Comparison of ENCODE assay signal across 36 cellular contexts in genomic region chr21:39193380-39193779, GRCh38.
"Had no signal": no experiment of that assay in that cellular context is flagged by ENCODE, and none has a peak within 500 bp of the region (broad histone marks: within the 10 kb centered on the region; RNA-seq: fewer than 3 reads in every experiment).

No MANE protein-coding gene starts in this region.

- H3K27ac Mint-ChIP-seq: activated B cell treated with CpG ODN at 0.5 μM for 24 hours; activated CD4-positive, alpha-beta memory T cell treated with anti-CD3 and anti-CD28 coated beads for 36 hours; activated CD4-positive, alpha-beta T cell treated with anti-CD3 and anti-CD28 coated beads, Interleukin-2, amount 10 ng/mL, durations not matched to agents 24 days and 14 days; activated CD8-positive, alpha-beta T cell treated with anti-CD3 and anti-CD28 coated beads for 36 hours; activated naive CD4-positive, alpha-beta T cell treated with anti-CD3 and anti-CD28 coated beads, Interleukin-2, amount 10 ng/mL, durations not matched to agents 7 days and 5 days; activated naive CD4-positive, alpha-beta T cell treated with anti-CD3 and anti-CD28 coated beads, Interleukin-2, amount 50 U/mL, for 24 hours; activated naive CD8-positive, alpha-beta T cell; activated naive CD8-positive, alpha-beta T cell treated with anti-CD3 and anti-CD28 coated beads, Interleukin-2, amount 10 ng/mL, durations not matched to agents 7 days and 5 days; activated naive CD8-positive, alpha-beta T cell treated with anti-CD3 and anti-CD28 coated beads, Interleukin-2, amount 50 U/mL, for 24 hours; activated T-cell treated with anti-CD3 and anti-CD28 coated beads, Interleukin-2, amount 50 U/mL, for 72 hours; activated T-helper 2 cell treated with anti-CD3 and anti-CD28 coated beads, Interferon-gamma antibody, Interleukin-2, Interleukin-4, amounts not matched to agents 10 μg/mL and 5 μg/mL and 100 μg/mL, durations not matched to agents 14 hours and 24 hours and 36 hours; brain; T-helper 1 cell treated with Interleukin-12 subunit alpha and Interleukin-12 subunit beta and Interleukin-4 antibody, amounts not matched to agents 30 μg/mL and 1 μg/mL, for 36 hours; T-helper 2 cell treated with Interferon-gamma antibody and Interleukin-4, amounts not matched to agents 5 μg/mL and 100 μg/mL, for 36 hours had no signal

- H3K27me3 ChIP-seq: ascending aorta, cardiac muscle cell had no signal

- H3K27ac ChIP-seq: ascending aorta, cardiac muscle cell, VCaP had no signal

- H3K27me3 Mint-ChIP-seq: activated B cell treated with CpG ODN at 0.5 μM for 24 hours; activated CD4-positive, alpha-beta memory T cell treated with anti-CD3 and anti-CD28 coated beads for 36 hours; activated CD4-positive, alpha-beta T cell treated with anti-CD3 and anti-CD28 coated beads, Interleukin-2, amount 10 ng/mL, durations not matched to agents 24 days and 14 days; activated CD8-positive, alpha-beta T cell treated with anti-CD3 and anti-CD28 coated beads for 36 hours; activated naive CD4-positive, alpha-beta T cell treated with anti-CD3 and anti-CD28 coated beads, Interleukin-2, amount 10 ng/mL, durations not matched to agents 7 days and 5 days; activated naive CD4-positive, alpha-beta T cell treated with anti-CD3 and anti-CD28 coated beads, Interleukin-2, amount 50 U/mL, for 24 hours; activated naive CD8-positive, alpha-beta T cell; activated naive CD8-positive, alpha-beta T cell treated with anti-CD3 and anti-CD28 coated beads, Interleukin-2, amount 10 ng/mL, durations not matched to agents 7 days and 5 days; activated naive CD8-positive, alpha-beta T cell treated with anti-CD3 and anti-CD28 coated beads, Interleukin-2, amount 50 U/mL, for 24 hours; brain; central memory CD8-positive, alpha-beta T cell had no signal

- H3K9me3 Mint-ChIP-seq: activated B cell treated with CpG ODN at 0.5 μM for 24 hours; activated CD4-positive, alpha-beta memory T cell treated with anti-CD3 and anti-CD28 coated beads for 36 hours; activated CD4-positive, alpha-beta T cell treated with anti-CD3 and anti-CD28 coated beads, Interleukin-2, amount 10 ng/mL, durations not matched to agents 24 days and 14 days; activated CD8-positive, alpha-beta T cell treated with anti-CD3 and anti-CD28 coated beads for 36 hours; activated naive CD4-positive, alpha-beta T cell treated with anti-CD3 and anti-CD28 coated beads, Interleukin-2, amount 10 ng/mL, durations not matched to agents 7 days and 5 days; activated naive CD4-positive, alpha-beta T cell treated with anti-CD3 and anti-CD28 coated beads, Interleukin-2, amount 50 U/mL, for 24 hours; activated naive CD8-positive, alpha-beta T cell treated with anti-CD3 and anti-CD28 coated beads, Interleukin-2, amount 10 ng/mL, durations not matched to agents 7 days and 5 days; activated naive CD8-positive, alpha-beta T cell treated with anti-CD3 and anti-CD28 coated beads, Interleukin-2, amount 50 U/mL, for 24 hours; activated T-cell treated with anti-CD3 and anti-CD28 coated beads, Interleukin-2, amount 50 U/mL, for 4 hours; activated T-cell treated with anti-CD3 and anti-CD28 coated beads, Interleukin-2, amount 50 U/mL, for 72 hours; activated T-helper 2 cell treated with anti-CD3 and anti-CD28 coated beads, Interferon-gamma antibody, Interleukin-2, Interleukin-4, amounts not matched to agents 10 μg/mL and 5 μg/mL and 100 μg/mL, durations not matched to agents 14 hours and 24 hours and 36 hours; brain; central memory CD8-positive, alpha-beta T cell; T-helper 1 cell treated with Interleukin-12 subunit alpha and Interleukin-12 subunit beta and Interleukin-4 antibody, amounts not matched to agents 30 μg/mL and 1 μg/mL, for 36 hours; T-helper 2 cell treated with Interferon-gamma antibody and Interleukin-4, amounts not matched to agents 5 μg/mL and 100 μg/mL, for 36 hours had no signal

- H3K4me3 ChIP-seq: ascending aorta, cardiac muscle cell had no signal

- H3K4me3 Mint-ChIP-seq: activated B cell treated with CpG ODN at 0.5 μM for 24 hours; activated CD4-positive, alpha-beta memory T cell treated with anti-CD3 and anti-CD28 coated beads for 36 hours; activated CD4-positive, alpha-beta T cell treated with anti-CD3 and anti-CD28 coated beads, Interleukin-2, amount 10 ng/mL, durations not matched to agents 24 days and 14 days; activated CD8-positive, alpha-beta T cell treated with anti-CD3 and anti-CD28 coated beads for 36 hours; activated naive CD4-positive, alpha-beta T cell treated with anti-CD3 and anti-CD28 coated beads, Interleukin-2, amount 10 ng/mL, durations not matched to agents 7 days and 5 days; activated naive CD4-positive, alpha-beta T cell treated with anti-CD3 and anti-CD28 coated beads, Interleukin-2, amount 50 U/mL, for 24 hours; activated naive CD8-positive, alpha-beta T cell; activated naive CD8-positive, alpha-beta T cell treated with anti-CD3 and anti-CD28 coated beads, Interleukin-2, amount 10 ng/mL, durations not matched to agents 7 days and 5 days; activated naive CD8-positive, alpha-beta T cell treated with anti-CD3 and anti-CD28 coated beads, Interleukin-2, amount 50 U/mL, for 24 hours; activated T-cell treated with anti-CD3 and anti-CD28 coated beads, Interleukin-2, amount 50 U/mL, for 4 hours; activated T-cell treated with anti-CD3 and anti-CD28 coated beads, Interleukin-2, amount 50 U/mL, for 72 hours; brain; central memory CD8-positive, alpha-beta T cell; T-helper 1 cell treated with Interleukin-12 subunit alpha and Interleukin-12 subunit beta and Interleukin-4 antibody, amounts not matched to agents 30 μg/mL and 1 μg/mL, for 36 hours; T-helper 2 cell treated with Interferon-gamma antibody and Interleukin-4, amounts not matched to agents 5 μg/mL and 100 μg/mL, for 36 hours had no signal

- DNase-seq: activated B cell treated with CpG ODN at 0.5 μM for 24 hours; activated CD4-positive, alpha-beta memory T cell treated with anti-CD3 and anti-CD28 coated beads for 36 hours; activated CD4-positive, alpha-beta T cell treated with anti-CD3 and anti-CD28 coated beads for 4 hours; activated CD4-positive, alpha-beta T cell treated with anti-CD3 and anti-CD28 coated beads, Interleukin-2, amount 10 ng/mL, durations not matched to agents 24 days and 14 days; activated CD4-positive, alpha-beta T cell treated with anti-CD3 and anti-CD28 coated beads, Interleukin-2, amount 50 U/mL, for 1 hour; activated CD4-positive, alpha-beta T cell treated with anti-CD3 and anti-CD28 coated beads, Interleukin-2, amount 50 U/mL, for 4 hours; activated CD4-positive, CD25-positive, alpha-beta regulatory T cell treated with anti-CD3 and anti-CD28 coated beads, Interleukin-2, amount 50 U/mL, for 72 hours; activated CD8-positive, alpha-beta memory T cell treated with anti-CD3 and anti-CD28 coated beads, Interleukin-2, amount 50 U/mL, for 4 hours; activated CD8-positive, alpha-beta T cell treated with anti-CD3 and anti-CD28 coated beads for 36 hours; activated effector memory CD4-positive, alpha-beta T cell treated with Interleukin-2 at 50 U/mL for 16 hours; activated gamma-delta T cell; activated naive CD4-positive, alpha-beta T cell treated with anti-CD3 and anti-CD28 coated beads, Interleukin-2, amount 10 ng/mL, durations not matched to agents 7 days and 5 days; activated naive CD4-positive, alpha-beta T cell treated with Interleukin-2 at 50 U/mL for 16 hours; activated naive CD8-positive, alpha-beta T cell treated with anti-CD3 and anti-CD28 coated beads, Interleukin-2, amount 10 ng/mL, durations not matched to agents 7 days and 5 days; activated naive CD8-positive, alpha-beta T cell treated with anti-CD3 and anti-CD28 coated beads, Interleukin-2, amount 50 U/mL, for 24 hours; activated T-cell treated with anti-CD3 and anti-CD28 coated beads for 4 hours; activated T-cell treated with anti-CD3 and anti-CD28 coated beads, Interleukin-2, amount 50 U/mL, for 1 hour; activated T-cell treated with anti-CD3 and anti-CD28 coated beads, Interleukin-2, amount 50 U/mL, for 4 hours; activated T-cell treated with anti-CD3 and anti-CD28 coated beads, Interleukin-2, amount 50 U/mL, for 72 hours; amygdala; anterior cingulate cortex; caudate nucleus; cerebellar nuclear complex; T-helper 1 cell; T-helper 2 cell; T-helper 9 cell had no signal

- H3K9me3 ChIP-seq: ascending aorta had no signal

- ATAC-seq: activated CD8-positive, alpha-beta T cell treated with anti-CD3 and anti-CD28 coated beads for 36 hours; activated naive CD8-positive, alpha-beta T cell treated with anti-CD3 and anti-CD28 coated beads, Interleukin-2, amount 50 U/mL, for 24 hours; activated T-cell treated with anti-CD3 and anti-CD28 coated beads, Interleukin-2, amount 50 U/mL, for 4 hours; activated T-cell treated with anti-CD3 and anti-CD28 coated beads, Interleukin-2, amount 50 U/mL, for 72 hours had no signal

- H3K4me1 Mint-ChIP-seq: brain had no signal
